16 cellular contexts compared by ENCODE assay signal in the genomic region with DNA sequence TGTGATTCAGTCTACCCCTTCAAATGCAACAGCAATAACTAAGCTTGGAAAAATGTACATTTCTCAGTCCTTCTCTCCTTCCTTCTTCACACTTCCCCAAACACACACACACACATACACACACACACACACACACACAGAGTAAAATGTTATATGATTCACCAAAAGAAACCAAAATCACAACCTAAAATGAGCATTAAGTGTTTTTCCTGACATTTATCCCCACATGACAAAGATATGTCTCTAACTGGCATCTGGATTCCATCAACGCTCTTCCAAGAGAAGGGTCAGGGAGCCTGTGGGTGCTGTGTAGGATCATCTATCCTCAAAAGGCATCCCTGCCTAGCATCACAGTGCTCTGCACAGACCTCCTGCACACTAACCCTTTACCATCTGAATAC. TPM values are rescaled to one million over a fixed set of nuclear protein-coding genes. Genes with fewer than 3 reads are reported as not detected.
A peak's percentile ranks its signal among the peaks of the same experiment; 100 is the strongest.
DNase-seq lines count a peak whose midpoint lies in the region; ATAC-seq and TF ChIP-seq lines count a peak whose summit lies in the region.
"Had no signal": no experiment of that assay in that cellular context is flagged by ENCODE, and none has a peak within 500 bp of the region (broad histone marks: within the 10 kb centered on the region; RNA-seq: fewer than 3 reads in every experiment).

No MANE protein-coding gene starts in this region.

- peak; percentile 37 for TF ChIP-seq EP300 in transverse colon (IDR thresholded peaks at IDR 0.05; ENCODE audit: low read depth)

- H3K9me3 ChIP-seq in left ventricle myocardium inferior (replicated peaks) (no peaks in the 10 kb centered on the region), transverse colon (no peaks in the 10 kb centered on the region)

- H3K4me3 ChIP-seq in left ventricle myocardium inferior (no peak overlapping the region), choroid plexus epithelial cell (ENCODE audit: low read depth, low read length) (no peak overlapping the region), transverse colon (no peak overlapping the region)

- H3K27me3 ChIP-seq in left ventricle myocardium inferior (ENCODE audit: low read depth) (no peaks in the 10 kb centered on the region), transverse colon (no peaks in the 10 kb centered on the region)

- 40 to 80% methylated on average over 1 of the region's 1 CpG for WGBS in transverse colon (ENCODE audit: low coverage in 1 of 2), 2 donors

- no peak overlapping the region for H3K4me3 Mint-ChIP-seq in natural killer cell
- H3K4me3 Mint-ChIP-seq: activated CD8-positive, alpha-beta T cell treated with anti-CD3 and anti-CD28 coated beads, Interleukin-2, amount 10 ng/mL, durations not matched to agents 7 days and 5 days; stimulated activated naive CD8-positive, alpha-beta T cell treated with anti-CD3 and anti-CD28 coated beads, Interleukin-15, amount 100 ng/mL, for 72 hours had no signal

- TF ChIP-seq CTCF in left ventricle myocardium inferior (IDR thresholded peaks at IDR 0.05; ENCODE audit: borderline replicate concordance) (no peak), choroid plexus epithelial cell (conservative IDR thresholded peaks at IDR 0.05; ENCODE audit: low read depth, low read length) (no peak), transverse colon (IDR thresholded peaks at IDR 0.05) (no peak), natural killer cell (IDR thresholded peaks at IDR 0.05) (no peak)

- intact Hi-C loops in left ventricle myocardium inferior (cut with micrococcal nuclease) (no loop called here), Right ventricle myocardium inferior (cut with DNase I) (no loop called here), transverse colon (cut with DNase I; ENCODE audit: low total_unique reads) (loop anchor here (5.0 kb wide), 1 partner anchor 81 kb away; no protein-coding TSS in a partner anchor), natural killer cell (cut with micrococcal nuclease) (no loop called here)

- H3K36me3 ChIP-seq in left ventricle myocardium inferior (peaks cover 8% of the 10 kb centered on the region), transverse colon (no peaks in the 10 kb centered on the region)

- H3K27me3 Mint-ChIP-seq in natural killer cell (ENCODE audit: low read depth in 2 of 2): no peaks in the 10 kb centered on the region
- H3K27me3 Mint-ChIP-seq: stimulated activated naive CD8-positive, alpha-beta T cell treated with anti-CD3 and anti-CD28 coated beads, Interleukin-15, amount 100 ng/mL, for 72 hours had no signal

- H3K4me1 ChIP-seq in left ventricle myocardium inferior (peaks cover 98% of the 10 kb centered on the region), transverse colon (peaks cover 0 to 51% (median 18%) of the 10 kb centered on the region in 4 donors)
- H3K4me1 ChIP-seq: foreskin keratinocyte had no signal

- H3K9me3 Mint-ChIP-seq in natural killer cell: peaks cover 7 to 8% of the 10 kb centered on the region in 2 donors
- H3K9me3 Mint-ChIP-seq: stimulated activated naive CD8-positive, alpha-beta T cell treated with anti-CD3 and anti-CD28 coated beads, Interleukin-15, amount 100 ng/mL, for 72 hours had no signal

- H3K36me3 Mint-ChIP-seq in natural killer cell: no peaks in the 10 kb centered on the region

- no peak overlapping the region for H3K27ac Mint-ChIP-seq in natural killer cell
- H3K27ac Mint-ChIP-seq: activated CD8-positive, alpha-beta T cell treated with anti-CD3 and anti-CD28 coated beads, Interleukin-2, amount 10 ng/mL, durations not matched to agents 7 days and 5 days; stimulated activated naive CD8-positive, alpha-beta T cell treated with anti-CD3 and anti-CD28 coated beads, Interleukin-15, amount 100 ng/mL, for 72 hours had no signal

- no peaks in the 10 kb centered on the region for H3K4me1 Mint-ChIP-seq in natural killer cell
- H3K4me1 Mint-ChIP-seq: stimulated activated naive CD8-positive, alpha-beta T cell treated with anti-CD3 and anti-CD28 coated beads, Interleukin-15, amount 100 ng/mL, for 72 hours had no signal

- ATAC-seq in Right ventricle myocardium inferior (no peak), left lobe of liver (peak; percentile 21), natural killer cell (no peak), GM21447 (IDR thresholded peaks at IDR 0.05; ENCODE audit: unreplicated experiment) (no peak)
- ATAC-seq: activated CD8-positive, alpha-beta T cell treated with anti-CD3 and anti-CD28 coated beads, Interleukin-2, amount 10 ng/mL, durations not matched to agents 7 days and 5 days; foreskin keratinocyte; stimulated activated naive CD8-positive, alpha-beta T cell treated with anti-CD3 and anti-CD28 coated beads, Interleukin-15, amount 100 ng/mL, for 72 hours had no signal

- DNase-seq in left ventricle myocardium inferior (no peak), Right ventricle myocardium inferior (ENCODE audit: missing footprints) (no peak), choroid plexus epithelial cell (ENCODE audit: low read depth) (peak; percentile 18), left lobe of liver (ENCODE audit: low spot score) (no peak), transverse colon (no peak), natural killer cell (no peak), COR-L47 (lab: John Stamatoyannopoulos, UW) (no peak)
- DNase-seq: activated CD8-positive, alpha-beta T cell treated with anti-CD3 and anti-CD28 coated beads, Interleukin-2, amount 10 ng/mL, durations not matched to agents 7 days and 5 days; amygdala; foreskin keratinocyte; GDM1; KG1; nucleus accumbens; stimulated activated naive CD8-positive, alpha-beta T cell treated with anti-CD3 and anti-CD28 coated beads, Interleukin-15, amount 100 ng/mL, for 72 hours had no signal

- no peak for TF ChIP-seq POLR2A in transverse colon (IDR thresholded peaks at IDR 0.05)

- in situ Hi-C loops in transverse colon (cut with MboI; ENCODE audit: low pct_ligation_motif_present in 1 of 4, low pct_unique_long_range_greater_than_20kb in 1 of 4, low sequenced_read_pairs in 3 of 4): loop anchor here in 1 of 4 donors (25.0 kb wide), 1 partner anchor 91 kb away; no protein-coding TSS in a partner anchor

- H3K27ac ChIP-seq in left ventricle myocardium inferior (replicated peaks) (peak overlapping the region; percentile 96), transverse colon (peak overlapping the region; percentile 48 to 75 (median 66))
- H3K27ac ChIP-seq: foreskin keratinocyte had no signal

RNA-seq across cellular contexts. Expression of a gene that starts 21.0 kb away (rescaled TPM):
- total RNA-seq in left ventricle myocardium inferior (114 TPM), Right ventricle myocardium inferior (130 TPM), left lobe of liver (1.3 TPM), transverse colon (100 to 1,000 TPM in 2 of 4 donors, 10 to 100 TPM in 2; 31.9 to 191 (median 75.3) TPM), natural killer cell (not detected)
- total RNA-seq: A172; activated CD8-positive, alpha-beta T cell treated with anti-CD3 and anti-CD28 coated beads, Interleukin-2, amount 10 ng/mL, durations not matched to agents 7 days and 5 days had no signal

Comparison
In these comparisons a context has a peak if more than half of its experiments do, and no peak if none do; other contexts are left out.
1. RNA of a gene that starts 21.0 kb away (total RNA-seq): 130 TPM in Right ventricle myocardium inferior (single experiment), 31.9 to 191 TPM in transverse colon and 114 TPM in left ventricle myocardium inferior (single experiment); 1.3 TPM in left lobe of liver (single experiment) and not detected in natural killer cell; every median in the first group is over 10 times any median in the second.